Comparison of ENCODE assay signal across 9 cellular contexts in the genomic region with DNA sequence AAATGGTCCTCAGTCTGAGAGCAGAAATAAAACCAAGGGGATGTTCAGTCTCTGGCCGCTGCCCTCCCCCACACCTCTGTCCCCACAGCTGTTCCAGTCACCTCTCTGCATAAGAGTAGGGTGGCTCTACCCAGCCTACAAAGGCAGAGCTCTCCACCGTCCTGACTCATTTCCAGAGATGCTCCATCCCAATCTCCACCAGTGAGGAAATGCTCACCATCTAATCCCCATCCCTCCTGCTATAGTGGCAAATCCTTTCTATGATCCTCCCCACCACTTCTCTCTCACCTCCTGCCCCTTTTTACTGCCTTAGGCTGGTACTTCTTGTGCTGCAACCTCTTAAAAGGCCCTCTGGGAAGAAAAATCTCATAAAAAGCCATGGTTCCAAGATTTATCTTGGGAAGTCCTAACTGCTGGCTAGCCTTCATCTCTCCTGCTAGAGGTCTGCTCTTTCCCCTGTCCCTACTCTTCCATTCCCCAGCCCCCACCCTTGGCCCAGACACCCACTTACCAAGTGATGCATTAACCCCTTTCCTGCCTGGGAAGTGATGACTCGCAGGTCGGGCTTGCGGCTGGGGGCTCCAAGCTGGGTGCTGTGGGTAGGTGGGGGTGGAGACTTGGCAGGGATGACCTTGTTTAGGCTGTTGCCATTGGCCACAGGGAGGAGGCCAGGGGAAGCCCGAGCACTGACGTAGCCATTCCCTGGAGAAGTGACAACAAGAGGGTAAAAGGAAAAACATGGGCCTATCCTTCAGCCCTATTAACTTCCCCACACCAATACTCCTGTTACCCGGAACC. TPM values are rescaled to one million over a fixed set of nuclear protein-coding genes. Genes with fewer than 3 reads are reported as not detected.
DNase-seq lines count a peak whose midpoint lies in the region; ATAC-seq and TF ChIP-seq lines count a peak whose summit lies in the region.
"Had no signal": no experiment of that assay in that cellular context is flagged by ENCODE, and none has a peak within 500 bp of the region (broad histone marks: within the 10 kb centered on the region; RNA-seq: fewer than 3 reads in every experiment).

No MANE protein-coding gene starts in this region.

- H3K4me3 Mint-ChIP-seq in activated CD8-positive, alpha-beta T cell treated with anti-CD3 and anti-CD28 coated beads for 36 hours: no peak overlapping the region
- no peak overlapping the region for H3K4me3 Mint-ChIP-seq in activated CD8-positive, alpha-beta T cell treated with anti-CD3 and anti-CD28 coated beads, Interleukin-2, amount 10 ng/mL, durations not matched to agents 7 days and 5 days
- H3K4me3 Mint-ChIP-seq in activated T-helper 1 cell treated with anti-CD3 and anti-CD28 coated beads, Interleukin-12 subunit alpha, Interleukin-12 subunit beta, Interleukin-2, Interleukin-4 antibody, amounts not matched to agents 30 ng/mL and 10 ng/mL and 1 ng/mL, durations not matched to agents 14 hours and 24 hours and 36 hours: no peak overlapping the region

- CTCF ChIA-PET in activated CD8-positive, alpha-beta T cell treated with anti-CD3 and anti-CD28 coated beads for 36 hours (lab: Charles Lee): interaction anchor here (1.8 to 2.0 kb wide), 2 partner anchors 28 to 91 kb away, joined by 6 to 10 read pairs; no protein-coding TSS in a partner anchor
- CTCF ChIA-PET in activated CD8-positive, alpha-beta T cell treated with anti-CD3 and anti-CD28 coated beads, Interleukin-2, amount 10 ng/mL, durations not matched to agents 7 days and 5 days (lab: Charles Lee): interaction anchor here (0.9 to 1.4 kb wide), 4 partner anchors 25 to 90 kb away, joined by 3 to 4 read pairs (median 4); no protein-coding TSS in a partner anchor

- DNase-seq in activated CD8-positive, alpha-beta T cell treated with anti-CD3 and anti-CD28 coated beads for 36 hours: peak; percentile 54
- no peak for DNase-seq in activated CD8-positive, alpha-beta T cell treated with anti-CD3 and anti-CD28 coated beads, Interleukin-2, amount 10 ng/mL, durations not matched to agents 7 days and 5 days
- no peak for DNase-seq in activated T-helper 1 cell treated with anti-CD3 and anti-CD28 coated beads, Interleukin-12 subunit alpha, Interleukin-12 subunit beta, Interleukin-2, Interleukin-4 antibody, amounts not matched to agents 30 ng/mL and 10 ng/mL and 1 ng/mL, durations not matched to agents 14 hours and 24 hours and 36 hours (ENCODE audit: low spot score)
- no peak for DNase-seq in left ventricle myocardium superior
- peak; percentile 23 for DNase-seq in superior temporal gyrus (ENCODE audit: extremely low spot score)
- no peak for DNase-seq in effector CD4-positive, alpha-beta T cell
- DNase-seq in head of caudate nucleus: no peak
- no peak for DNase-seq in MV-4-11 (lab: John Stamatoyannopoulos, UW)
- DNase-seq: T-helper 9 cell had no signal

- TF ChIP-seq CTCF in activated CD8-positive, alpha-beta T cell treated with anti-CD3 and anti-CD28 coated beads for 36 hours (IDR thresholded peaks at IDR 0.05): no peak

- H3K9me3 Mint-ChIP-seq in activated CD8-positive, alpha-beta T cell treated with anti-CD3 and anti-CD28 coated beads for 36 hours: no peaks in the 10 kb centered on the region
- H3K9me3 Mint-ChIP-seq in activated CD8-positive, alpha-beta T cell treated with anti-CD3 and anti-CD28 coated beads, Interleukin-2, amount 10 ng/mL, durations not matched to agents 7 days and 5 days (ENCODE audit: insufficient read depth): no peaks in the 10 kb centered on the region
- no peaks in the 10 kb centered on the region for H3K9me3 Mint-ChIP-seq in activated T-helper 1 cell treated with anti-CD3 and anti-CD28 coated beads, Interleukin-12 subunit alpha, Interleukin-12 subunit beta, Interleukin-2, Interleukin-4 antibody, amounts not matched to agents 30 ng/mL and 10 ng/mL and 1 ng/mL, durations not matched to agents 14 hours and 24 hours and 36 hours

- no peaks in the 10 kb centered on the region for H3K27me3 Mint-ChIP-seq in activated CD8-positive, alpha-beta T cell treated with anti-CD3 and anti-CD28 coated beads for 36 hours
- no peaks in the 10 kb centered on the region for H3K27me3 Mint-ChIP-seq in activated CD8-positive, alpha-beta T cell treated with anti-CD3 and anti-CD28 coated beads, Interleukin-2, amount 10 ng/mL, durations not matched to agents 7 days and 5 days (ENCODE audit: low read depth)
- H3K27me3 Mint-ChIP-seq in activated T-helper 1 cell treated with anti-CD3 and anti-CD28 coated beads, Interleukin-12 subunit alpha, Interleukin-12 subunit beta, Interleukin-2, Interleukin-4 antibody, amounts not matched to agents 30 ng/mL and 10 ng/mL and 1 ng/mL, durations not matched to agents 14 hours and 24 hours and 36 hours (ENCODE audit: insufficient read depth): no peaks in the 10 kb centered on the region

- ATAC-seq in activated CD8-positive, alpha-beta T cell treated with anti-CD3 and anti-CD28 coated beads for 36 hours: peak; percentile 21
- ATAC-seq in activated CD8-positive, alpha-beta T cell treated with anti-CD3 and anti-CD28 coated beads, Interleukin-2, amount 10 ng/mL, durations not matched to agents 7 days and 5 days: no peak
- peak; percentile 1 for ATAC-seq in left ventricle myocardium superior

- POLR2A ChIA-PET in activated CD8-positive, alpha-beta T cell treated with anti-CD3 and anti-CD28 coated beads for 36 hours (lab: Charles Lee): interaction anchor here (0.9 to 1.3 kb wide), 6 partner anchors 8 to 124 kb away, joined by 3 to 5 read pairs (median 3); partner anchors contain the start of gene GPATCH4
- POLR2A ChIA-PET in activated CD8-positive, alpha-beta T cell treated with anti-CD3 and anti-CD28 coated beads, Interleukin-2, amount 10 ng/mL, durations not matched to agents 7 days and 5 days (lab: Charles Lee): interaction anchor here (1.0 kb wide), 1 partner anchor 25 kb away, joined by 3 read pairs; no protein-coding TSS in a partner anchor

- H3K27ac Mint-ChIP-seq in activated CD8-positive, alpha-beta T cell treated with anti-CD3 and anti-CD28 coated beads for 36 hours: peak overlapping the region; percentile 23
- no peak overlapping the region for H3K27ac Mint-ChIP-seq in activated CD8-positive, alpha-beta T cell treated with anti-CD3 and anti-CD28 coated beads, Interleukin-2, amount 10 ng/mL, durations not matched to agents 7 days and 5 days
- peak overlapping the region; percentile 13 for H3K27ac Mint-ChIP-seq in activated T-helper 1 cell treated with anti-CD3 and anti-CD28 coated beads, Interleukin-12 subunit alpha, Interleukin-12 subunit beta, Interleukin-2, Interleukin-4 antibody, amounts not matched to agents 30 ng/mL and 10 ng/mL and 1 ng/mL, durations not matched to agents 14 hours and 24 hours and 36 hours

- H3K4me1 Mint-ChIP-seq in activated CD8-positive, alpha-beta T cell treated with anti-CD3 and anti-CD28 coated beads for 36 hours (ENCODE audit: low read depth): peaks cover 46% of the 10 kb centered on the region
- H3K4me1 Mint-ChIP-seq in activated CD8-positive, alpha-beta T cell treated with anti-CD3 and anti-CD28 coated beads, Interleukin-2, amount 10 ng/mL, durations not matched to agents 7 days and 5 days (ENCODE audit: low read depth): peaks cover 41% of the 10 kb centered on the region
- peaks cover 38% of the 10 kb centered on the region for H3K4me1 Mint-ChIP-seq in activated T-helper 1 cell treated with anti-CD3 and anti-CD28 coated beads, Interleukin-12 subunit alpha, Interleukin-12 subunit beta, Interleukin-2, Interleukin-4 antibody, amounts not matched to agents 30 ng/mL and 10 ng/mL and 1 ng/mL, durations not matched to agents 14 hours and 24 hours and 36 hours (ENCODE audit: low read depth)

- intact Hi-C loops in activated CD8-positive, alpha-beta T cell treated with anti-CD3 and anti-CD28 coated beads for 36 hours (cut with micrococcal nuclease): no loop called here
- intact Hi-C loops in activated T-helper 1 cell treated with anti-CD3 and anti-CD28 coated beads, Interleukin-12 subunit alpha, Interleukin-12 subunit beta, Interleukin-2, Interleukin-4 antibody, amounts not matched to agents 30 ng/mL and 10 ng/mL and 1 ng/mL, durations not matched to agents 14 hours and 24 hours and 36 hours (cut with micrococcal nuclease): no loop called here
- intact Hi-C loops in left ventricle myocardium superior (cut with micrococcal nuclease) (no loop called here), head of caudate nucleus (cut with DNase I) (no loop called here)

- H3K36me3 Mint-ChIP-seq in activated CD8-positive, alpha-beta T cell treated with anti-CD3 and anti-CD28 coated beads for 36 hours (ENCODE audit: low read depth): peaks cover 62% of the 10 kb centered on the region
- H3K36me3 Mint-ChIP-seq in activated CD8-positive, alpha-beta T cell treated with anti-CD3 and anti-CD28 coated beads, Interleukin-2, amount 10 ng/mL, durations not matched to agents 7 days and 5 days (ENCODE audit: low read depth): peaks cover 78% of the 10 kb centered on the region
- peaks cover 51% of the 10 kb centered on the region for H3K36me3 Mint-ChIP-seq in activated T-helper 1 cell treated with anti-CD3 and anti-CD28 coated beads, Interleukin-12 subunit alpha, Interleukin-12 subunit beta, Interleukin-2, Interleukin-4 antibody, amounts not matched to agents 30 ng/mL and 10 ng/mL and 1 ng/mL, durations not matched to agents 14 hours and 24 hours and 36 hours (ENCODE audit: low read depth)

RNA-seq across cellular contexts. Expression of gene MEF2D, which starts 23.9 kb away (rescaled TPM):
- 10 to 100 TPM; 35.3 to 35.8 TPM for total RNA-seq in activated CD8-positive, alpha-beta T cell treated with anti-CD3 and anti-CD28 coated beads for 36 hours
- 10 to 100 TPM; 34.8 to 40.1 TPM for total RNA-seq in activated CD8-positive, alpha-beta T cell treated with anti-CD3 and anti-CD28 coated beads, Interleukin-2, amount 10 ng/mL, durations not matched to agents 7 days and 5 days
- total RNA-seq in activated T-helper 1 cell treated with anti-CD3 and anti-CD28 coated beads, Interleukin-12 subunit alpha, Interleukin-12 subunit beta, Interleukin-2, Interleukin-4 antibody, amounts not matched to agents 30 ng/mL and 10 ng/mL and 1 ng/mL, durations not matched to agents 14 hours and 24 hours and 36 hours: 36.3 and 37.0 TPM in 2 replicates
- 116 TPM for total RNA-seq in left ventricle myocardium superior

Comparison
In these comparisons a context has a peak if more than half of its experiments do, and no peak if none do; other contexts are left out.
1. DNase-seq: peak in activated CD8-positive, alpha-beta T cell treated with anti-CD3 and anti-CD28 coated beads for 36 hours (single experiment) and superior temporal gyrus (single experiment); none in activated CD8-positive, alpha-beta T cell treated with anti-CD3 and anti-CD28 coated beads, Interleukin-2, amount 10 ng/mL, durations not matched to agents 7 days and 5 days (single experiment), activated T-helper 1 cell treated with anti-CD3 and anti-CD28 coated beads, Interleukin-12 subunit alpha, Interleukin-12 subunit beta, Interleukin-2, Interleukin-4 antibody, amounts not matched to agents 30 ng/mL and 10 ng/mL and 1 ng/mL, durations not matched to agents 14 hours and 24 hours and 36 hours (single experiment), left ventricle myocardium superior (single experiment), effector CD4-positive, alpha-beta T cell (single experiment), head of caudate nucleus (0 of 42) and MV-4-11 (single experiment).